17 cellular contexts compared by ENCODE assay signal in genomic region chr12:80766897-80767296, GRCh38. TPM values are rescaled to one million over a fixed set of nuclear protein-coding genes. Genes with fewer than 3 reads are reported as not detected.
DNase-seq lines count a peak whose midpoint lies in the region; ATAC-seq, FAIRE-seq and TF ChIP-seq lines count a peak whose summit lies in the region.
"Had no signal": no experiment of that assay in that cellular context is flagged by ENCODE, and none has a peak within 500 bp of the region (broad histone marks: within the 10 kb centered on the region; RNA-seq: fewer than 3 reads in every experiment).

No MANE protein-coding gene starts in this region.

- H3K23me2 ChIP-seq in H9 (ENCODE audit: insufficient read length, low read depth, low read length, poor library complexity, severe bottlenecking), result no peaks in the 10 kb centered on the region

- H3K4me1 Mint-ChIP-seq in H9, result peaks cover 53 to 54% of the 10 kb centered on the region in 2 experiments
- no peaks in the 10 kb centered on the region for H3K4me1 Mint-ChIP-seq in stimulated activated naive B cell treated with anti-CD40 and anti-IgM and Interleukin-4, amounts not matched to agents 10 μg/mL and 1 μg/mL and 100 μg/mL, for 72 hours

- no peak overlapping the region for H4K91ac ChIP-seq in H9 (ENCODE audit: insufficient read length, low read depth, low read length)

- peak overlapping the region in 1 of 3 experiments; percentile 30; a peak in 1 of 7 replicates for H3K27ac Mint-ChIP-seq in H9
- H3K27ac Mint-ChIP-seq in stimulated activated naive B cell treated with anti-CD40 and anti-IgM and Interleukin-4, amounts not matched to agents 10 μg/mL and 1 μg/mL and 100 μg/mL, for 72 hours, result no peak overlapping the region
- H3K27ac Mint-ChIP-seq: CD4-positive, CD25-positive, alpha-beta regulatory T cell had no signal

- H3K14ac ChIP-seq in H9 (ENCODE audit: insufficient read depth, low read length), result no peak overlapping the region

- ATAC-seq in GM19023 (IDR thresholded peaks at IDR 0.05; ENCODE audit: unreplicated experiment) (peak; percentile 91), GM21717 (IDR thresholded peaks at IDR 0.05; ENCODE audit: unreplicated experiment) (peak; percentile 96), HG03066 (IDR thresholded peaks at IDR 0.05; ENCODE audit: low read depth, unreplicated experiment) (peak; percentile 93)
- no peak for ATAC-seq in stimulated activated naive B cell treated with anti-CD40 and anti-IgM and Interleukin-4, amounts not matched to agents 10 μg/mL and 1 μg/mL and 100 μg/mL, for 72 hours (replicated peaks)
- ATAC-seq: left cardiac atrium had no signal

- no peak overlapping the region for H2AFZ ChIP-seq in H9 (ENCODE audit: low read length)

- H3K27me3 ChIP-seq in H9 (ENCODE audit: insufficient read depth, low read length), result no peaks in the 10 kb centered on the region

- no peak overlapping the region for H2BK5ac ChIP-seq in H9 (ENCODE audit: insufficient read length, low read length)

- no peak overlapping the region for H3T11ph ChIP-seq in H9 (ENCODE audit: low read length)

- H3K79me2 ChIP-seq in H9 (ENCODE audit: insufficient read depth, low read length), result no peaks in the 10 kb centered on the region

- no peak overlapping the region for H3K56ac ChIP-seq in H9 (ENCODE audit: insufficient read length, low read depth, low read length)

- no peak overlapping the region for H2BK120ac ChIP-seq in H9 (ENCODE audit: low read depth, low read length, poor library complexity, severe bottlenecking)

- no peaks in the 10 kb centered on the region for H3K9me3 ChIP-seq in H9 (ENCODE audit: control insufficient read depth, low read depth, low read length)

- no peak overlapping the region for H2BK20ac ChIP-seq in H9 (ENCODE audit: low read depth, low read length, poor library complexity, severe bottlenecking)

- H3K27ac ChIP-seq in H9 (ENCODE audit: insufficient read length, low read depth, low read length), result no peak overlapping the region
- H3K27ac ChIP-seq: WERI-Rb-1 had no signal

- peaks cover 0 to 3% (median 1%) of the 10 kb centered on the region in 3 experiments; a peak in 4 of 7 replicates for H3K36me3 Mint-ChIP-seq in H9 (ENCODE audit: insufficient read depth in 1 of 3, low read depth in 3 of 3)
- H3K36me3 Mint-ChIP-seq in stimulated activated naive B cell treated with anti-CD40 and anti-IgM and Interleukin-4, amounts not matched to agents 10 μg/mL and 1 μg/mL and 100 μg/mL, for 72 hours, result no peaks in the 10 kb centered on the region
- H3K36me3 Mint-ChIP-seq: CD4-positive, CD25-positive, alpha-beta regulatory T cell had no signal

- no peak overlapping the region for H2BK15ac ChIP-seq in H9 (ENCODE audit: low read depth, low read length)

- no peak for FAIRE-seq in RCC 7860 (lab: Jason Lieb, UNC)
- FAIRE-seq: frontal cortex had no signal

- H4K5ac ChIP-seq in H9 (ENCODE audit: insufficient read length, low read depth, low read length), result no peak overlapping the region

- no peak overlapping the region for H3K4ac ChIP-seq in H9 (ENCODE audit: low read depth, low read length)

- no peaks in the 10 kb centered on the region for H3K79me1 ChIP-seq in H9 (ENCODE audit: insufficient read depth, low read depth, low read length, poor library complexity, severe bottlenecking)

- peaks cover 0 to 2% of the 10 kb centered on the region in 2 experiments; a peak in 2 of 5 replicates for H3K9me3 Mint-ChIP-seq in H9
- H3K9me3 Mint-ChIP-seq in stimulated activated naive B cell treated with anti-CD40 and anti-IgM and Interleukin-4, amounts not matched to agents 10 μg/mL and 1 μg/mL and 100 μg/mL, for 72 hours, result peaks cover 0 to 3% of the 10 kb centered on the region in 2 donors

- whole genome bisulfite sequencing in H9 (ENCODE audit: extremely low coverage, insufficient read length, low lambda C conversion rate), result no CpG with 5 or more reads among the region's 2 CpGs

- no peak overlapping the region for H3K18ac ChIP-seq in H9 (ENCODE audit: insufficient read length, low read depth, low read length)

- H4K8ac ChIP-seq in H9 (replicated peaks; ENCODE audit: insufficient read length, low read depth, low read length), result no peak overlapping the region

- DNase-seq in NCI-H526 treated with DMSO at 0.1 percent for 48 hours (lab: John Stamatoyannopoulos, UW), result peak; percentile 90
- DNase-seq in HPDE6-E6E7 (ENCODE audit: extremely low spot score), result no peak
- DNase-seq in RCC 7860 (ENCODE audit: low spot score), result no peak
- no peak for DNase-seq in H9
- no peak for DNase-seq in stimulated activated naive B cell treated with anti-CD40 and anti-IgM and Interleukin-4, amounts not matched to agents 10 μg/mL and 1 μg/mL and 100 μg/mL, for 72 hours
- DNase-seq: activated CD8-positive, alpha-beta memory T cell treated with anti-CD3 and anti-CD28 coated beads, Interleukin-2, amount 50 U/mL, for 4 hours; CD4-positive, CD25-positive, alpha-beta regulatory T cell; left cardiac atrium; NCI-H510A; SHP77; stimulated activated CD4-positive, alpha-beta T cell treated with anti-CD3 and anti-CD28 coated beads, Interleukin-12 subunit alpha, Interleukin-12 subunit beta, amount 100 ng/mL, for 4 hours; WERI-Rb-1 had no signal

- peaks cover 8% of the 10 kb centered on the region; the same call in 1 of the 2 replicates for H3K4me1 ChIP-seq in H9 (ENCODE audit: insufficient read depth, low read length)

- H2AK5ac ChIP-seq in H9 (ENCODE audit: insufficient read length, low read length), result no peak overlapping the region

- H3K4me3 Mint-ChIP-seq in H9, result no peak overlapping the region
- no peak overlapping the region for H3K4me3 Mint-ChIP-seq in stimulated activated naive B cell treated with anti-CD40 and anti-IgM and Interleukin-4, amounts not matched to agents 10 μg/mL and 1 μg/mL and 100 μg/mL, for 72 hours
- H3K4me3 Mint-ChIP-seq: CD4-positive, CD25-positive, alpha-beta regulatory T cell had no signal

- no peak overlapping the region for H3K4me2 ChIP-seq in H9 (ENCODE audit: insufficient read depth, insufficient read length, low read length)

- H3K23ac ChIP-seq in H9 (ENCODE audit: insufficient read length, low read depth, low read length), result no peak overlapping the region

- no peaks in the 10 kb centered on the region for H3K27me3 Mint-ChIP-seq in H9 (ENCODE audit: low read depth)
- H3K27me3 Mint-ChIP-seq in stimulated activated naive B cell treated with anti-CD40 and anti-IgM and Interleukin-4, amounts not matched to agents 10 μg/mL and 1 μg/mL and 100 μg/mL, for 72 hours, result no peaks in the 10 kb centered on the region
- H3K27me3 Mint-ChIP-seq: CD4-positive, CD25-positive, alpha-beta regulatory T cell had no signal

- no peak for TF ChIP-seq CTCF in H9 (conservative IDR thresholded peaks at IDR 0.05)

- H2BK12ac ChIP-seq in H9 (ENCODE audit: insufficient read length, low read depth, low read length), result no peak overlapping the region

- H3K9ac ChIP-seq in H9 (ENCODE audit: extremely low read depth, insufficient read length, low read length), result no peak overlapping the region

- H4K20me1 ChIP-seq in H9 (ENCODE audit: control insufficient read depth, insufficient read depth, insufficient read length), result no peaks in the 10 kb centered on the region

RNA-seq across cellular contexts. Expression of gene MYF5, which starts 50.2 kb away (rescaled TPM):
- not detected in 2 replicates for total RNA-seq in H9 (2021)
- total RNA-seq: CD4-positive, CD25-positive, alpha-beta regulatory T cell; frontal cortex; left cardiac atrium; MCF 10A had no signal

RNA-seq across cellular contexts. Expression of gene MYF6, which starts 59.5 kb away (rescaled TPM):
- total RNA-seq in H9 (2021), result not detected in 2 replicates
- total RNA-seq: CD4-positive, CD25-positive, alpha-beta regulatory T cell; left cardiac atrium; MCF 10A had no signal

Comparison
In these comparisons a context has a peak if more than half of its experiments do, and no peak if none do; other contexts are left out.
1. ATAC-seq: peak in GM19023 (single experiment), GM21717 (single experiment) and HG03066 (single experiment); none in stimulated activated naive B cell treated with anti-CD40 and anti-IgM and Interleukin-4, amounts not matched to agents 10 μg/mL and 1 μg/mL and 100 μg/mL, for 72 hours (0 of 2).